ENCODE assay signal across 26 cellular contexts in genomic region chr17:30573603-30574175, GRCh38.
DNase-seq lines count a peak whose midpoint lies in the region; ATAC-seq and TF ChIP-seq lines count a peak whose summit lies in the region.
"Had no signal": no experiment of that assay in that cellular context is flagged by ENCODE, and none has a peak within 500 bp of the region (broad histone marks: within the 10 kb centered on the region; RNA-seq: fewer than 3 reads in every experiment).

No MANE protein-coding gene starts in this region.

- intact Hi-C loops in upper lobe of right lung (cut with DNase I) = no loop called here

- no peak overlapping the region for H2AK5ac ChIP-seq in mesenchymal stem cell (ENCODE audit: low read length, severe bottlenecking)

- peak overlapping the region; percentile 11 for H4K91ac ChIP-seq in mesenchymal stem cell (ENCODE audit: low read length)

- no peaks in the 10 kb centered on the region for H3K9me3 Mint-ChIP-seq in activated naive CD4-positive, alpha-beta T cell treated with anti-CD3 and anti-CD28 coated beads, Interleukin-2, amount 50 U/mL, for 24 hours
- H3K9me3 Mint-ChIP-seq in activated naive CD4-positive, alpha-beta T cell treated with anti-CD3 and anti-CD28 coated beads, Interleukin-2, amount 10 ng/mL, durations not matched to agents 7 days and 5 days = no peaks in the 10 kb centered on the region
- H3K9me3 Mint-ChIP-seq: GM23338 had no signal

- CTCF ChIA-PET in activated naive CD4-positive, alpha-beta T cell treated with anti-CD3 and anti-CD28 coated beads, Interleukin-2, amount 10 ng/mL, durations not matched to agents 7 days and 5 days (lab: Charles Lee) = no interaction called here

- no peaks in the 10 kb centered on the region for H3K79me1 ChIP-seq in mesenchymal stem cell (replicated peaks; ENCODE audit: low read length, poor library complexity, severe bottlenecking)

- no peak overlapping the region for H3K27ac ChIP-seq in brain microvascular endothelial cell
- H3K27ac ChIP-seq in mesenchymal stem cell (ENCODE audit: low read length, poor library complexity, severe bottlenecking) = no peak overlapping the region
- H3K27ac ChIP-seq in upper lobe of right lung = no peak overlapping the region
- H3K27ac ChIP-seq: SJSA1 had no signal

- H4K8ac ChIP-seq in mesenchymal stem cell (ENCODE audit: low read length) = no peak overlapping the region

- no peak overlapping the region for H3K14ac ChIP-seq in mesenchymal stem cell (ENCODE audit: low read length in 2 of 2)

- H3K4me2 ChIP-seq in mesenchymal stem cell (ENCODE audit: low read length, poor library complexity, severe bottlenecking) = no peak overlapping the region
- H3K4me2 ChIP-seq: GM23338 had no signal

- no peak for DNase-seq in activated naive CD4-positive, alpha-beta T cell treated with anti-CD3 and anti-CD28 coated beads, Interleukin-2, amount 10 ng/mL, durations not matched to agents 7 days and 5 days
- DNase-seq in brain microvascular endothelial cell (no peak), mesenchymal stem cell (no peak), upper lobe of right lung (peak; percentile 36), T1000 (lab: John Stamatoyannopoulos, UW) (no peak)
- DNase-seq: 8988T; ACHN; BE2C; DMS153; DND-41; Karpas-422; NCI-H1092; NCI-H1417 treated with DMSO at 0.1 percent for 48 hours; NCI-H1930; NCI-H446; NCI-H524 treated with DMSO at 0.1 percent for 48 hours; NCI-H774; NK-92 treated with Interleukin-12 subunit alpha and Interleukin-12 subunit beta, amount 100 ng/mL, for 24 hours; PC-3 had no signal

- no peak overlapping the region for H2BK120ac ChIP-seq in mesenchymal stem cell (ENCODE audit: low read depth, low read length)

- H3K27me3 ChIP-seq in brain microvascular endothelial cell (replicated peaks) = no peaks in the 10 kb centered on the region
- H3K27me3 ChIP-seq in mesenchymal stem cell (ENCODE audit: control insufficient read depth in 1 of 2, insufficient read depth in 1 of 2, low read length in 2 of 2) = peaks cover 12 to 23% of the 10 kb centered on the region in 2 experiments
- H3K27me3 ChIP-seq in upper lobe of right lung = no peaks in the 10 kb centered on the region
- H3K27me3 ChIP-seq: BE2C, SJSA1 had no signal

- H2AFZ ChIP-seq in mesenchymal stem cell (ENCODE audit: low read depth, low read length) = no peak overlapping the region
- H2AFZ ChIP-seq: GM23338 had no signal

- peak; percentile 14 for TF ChIP-seq CTCF in brain microvascular endothelial cell (IDR thresholded peaks at IDR 0.05; ENCODE audit: low read depth, low read length, missing control alignments)
- TF ChIP-seq CTCF in upper lobe of right lung (IDR thresholded peaks at IDR 0.05) = no peak

- H3K9me3 ChIP-seq in mesenchymal stem cell (ENCODE audit: control insufficient read depth, low read length) = no peaks in the 10 kb centered on the region
- H3K9me3 ChIP-seq in upper lobe of right lung = no peaks in the 10 kb centered on the region
- H3K9me3 ChIP-seq: BE2C, SJSA1 had no signal

- no peak overlapping the region for H3K18ac ChIP-seq in mesenchymal stem cell (ENCODE audit: low read depth in 1 of 2, low read length in 2 of 2)

- 76% methylated on average over 6 of the region's 8 CpGs for WGBS in mesenchymal stem cell

- H3K4me3 Mint-ChIP-seq in activated naive CD4-positive, alpha-beta T cell treated with anti-CD3 and anti-CD28 coated beads, Interleukin-2, amount 50 U/mL, for 24 hours = no peak overlapping the region
- H3K4me3 Mint-ChIP-seq in activated naive CD4-positive, alpha-beta T cell treated with anti-CD3 and anti-CD28 coated beads, Interleukin-2, amount 10 ng/mL, durations not matched to agents 7 days and 5 days = no peak overlapping the region
- H3K4me3 Mint-ChIP-seq: GM23338 had no signal

- no peak overlapping the region for H2BK5ac ChIP-seq in mesenchymal stem cell (ENCODE audit: low read depth, low read length, poor library complexity, severe bottlenecking)

- no peaks in the 10 kb centered on the region for H3K36me3 Mint-ChIP-seq in activated naive CD4-positive, alpha-beta T cell treated with anti-CD3 and anti-CD28 coated beads, Interleukin-2, amount 50 U/mL, for 24 hours
- H3K36me3 Mint-ChIP-seq in activated naive CD4-positive, alpha-beta T cell treated with anti-CD3 and anti-CD28 coated beads, Interleukin-2, amount 10 ng/mL, durations not matched to agents 7 days and 5 days = no peaks in the 10 kb centered on the region

- H3K4ac ChIP-seq in mesenchymal stem cell (ENCODE audit: low read depth in 1 of 2, low read length in 2 of 2) = no peak overlapping the region

- no peak overlapping the region for H3K9ac ChIP-seq in mesenchymal stem cell (ENCODE audit: low read length)

- H3K23ac ChIP-seq in mesenchymal stem cell (ENCODE audit: low read length in 2 of 2) = no peak overlapping the region

- H3K27me3 Mint-ChIP-seq in activated naive CD4-positive, alpha-beta T cell treated with anti-CD3 and anti-CD28 coated beads, Interleukin-2, amount 50 U/mL, for 24 hours = no peaks in the 10 kb centered on the region
- peaks cover 12% of the 10 kb centered on the region for H3K27me3 Mint-ChIP-seq in activated naive CD4-positive, alpha-beta T cell treated with anti-CD3 and anti-CD28 coated beads, Interleukin-2, amount 10 ng/mL, durations not matched to agents 7 days and 5 days

- H3K36me3 ChIP-seq in brain microvascular endothelial cell (replicated peaks) = no peaks in the 10 kb centered on the region
- H3K36me3 ChIP-seq in mesenchymal stem cell (ENCODE audit: control insufficient read depth in 1 of 2, insufficient read depth in 2 of 2, low read depth in 1 of 2, low read length in 2 of 2) = no peaks in the 10 kb centered on the region
- no peaks in the 10 kb centered on the region for H3K36me3 ChIP-seq in upper lobe of right lung
- H3K36me3 ChIP-seq: BE2C, SJSA1 had no signal

- H3K27ac Mint-ChIP-seq in activated naive CD4-positive, alpha-beta T cell treated with anti-CD3 and anti-CD28 coated beads, Interleukin-2, amount 50 U/mL, for 24 hours = peak overlapping the region; percentile 51
- H3K27ac Mint-ChIP-seq in activated naive CD4-positive, alpha-beta T cell treated with anti-CD3 and anti-CD28 coated beads, Interleukin-2, amount 10 ng/mL, durations not matched to agents 7 days and 5 days = no peak overlapping the region
- H3K27ac Mint-ChIP-seq: GM23338 had no signal

- no peaks in the 10 kb centered on the region for H3K4me1 Mint-ChIP-seq in activated naive CD4-positive, alpha-beta T cell treated with anti-CD3 and anti-CD28 coated beads, Interleukin-2, amount 50 U/mL, for 24 hours
- H3K4me1 Mint-ChIP-seq in activated naive CD4-positive, alpha-beta T cell treated with anti-CD3 and anti-CD28 coated beads, Interleukin-2, amount 10 ng/mL, durations not matched to agents 7 days and 5 days = no peaks in the 10 kb centered on the region

- H3K4me3 ChIP-seq in brain microvascular endothelial cell (ENCODE audit: low read depth, low read length) (no peak overlapping the region), mesenchymal stem cell (ENCODE audit: insufficient read depth in 1 of 2, low read depth in 1 of 2, low read length in 2 of 2) (no peak overlapping the region), upper lobe of right lung (no peak overlapping the region)
- H3K4me3 ChIP-seq: GM23338, SJSA1 had no signal

- ATAC-seq in upper lobe of right lung = no peak
- ATAC-seq in HG03175 (IDR thresholded peaks at IDR 0.05; ENCODE audit: unreplicated experiment) = no peak
- no peak for ATAC-seq in GM21360 (IDR thresholded peaks at IDR 0.05; ENCODE audit: unreplicated experiment)
- ATAC-seq: GM23338, HCT116, PC-3, Right ventricle myocardium inferior had no signal

- H2BK15ac ChIP-seq in mesenchymal stem cell (ENCODE audit: low read depth, poor library complexity, severe bottlenecking) = no peak overlapping the region

- H2BK12ac ChIP-seq in mesenchymal stem cell (ENCODE audit: low read length in 2 of 2) = no peak overlapping the region

- H3K4me1 ChIP-seq in mesenchymal stem cell (ENCODE audit: control insufficient read depth, insufficient read depth, low read depth, low read length) (peaks cover 5% of the 10 kb centered on the region), upper lobe of right lung (no peaks in the 10 kb centered on the region)
- H3K4me1 ChIP-seq: BE2C, SJSA1 had no signal

- in situ Hi-C loops in brain microvascular endothelial cell (cut with HindIII; ENCODE audit: low pct_ligation_motif_present, low sequenced_read_pairs) = no loop called here
